10 cellular contexts compared by ENCODE assay signal in the genomic region with DNA sequence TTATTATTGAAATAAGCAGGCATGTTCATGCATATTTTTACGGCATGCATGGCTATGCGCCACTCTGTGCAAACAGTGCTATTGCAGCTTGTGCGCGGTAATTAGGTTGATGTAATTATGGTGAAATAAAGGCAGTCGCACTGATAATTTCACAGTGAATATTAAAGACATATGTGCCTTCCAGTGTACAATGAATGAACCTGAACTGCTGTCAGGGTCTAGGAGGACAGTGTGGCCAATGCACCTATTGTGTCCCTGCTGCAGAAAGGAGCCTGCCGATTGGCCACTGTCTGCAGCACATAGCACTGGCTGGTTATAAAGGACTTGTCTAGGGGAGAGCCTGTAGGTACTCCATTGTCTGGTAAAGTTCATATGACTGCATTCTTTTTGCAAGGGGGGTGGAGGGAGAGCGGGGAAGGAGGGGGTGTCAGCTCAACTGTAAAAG.
A peak's percentile ranks its signal among the peaks of the same experiment; 100 is the strongest.
DNase-seq lines count a peak whose midpoint lies in the region; ATAC-seq and TF ChIP-seq lines count a peak whose summit lies in the region.
"Had no signal": no experiment of that assay in that cellular context is flagged by ENCODE, and none has a peak within 500 bp of the region (broad histone marks: within the 10 kb centered on the region; RNA-seq: fewer than 3 reads in every experiment).

No MANE protein-coding gene starts in this region.

- H3K9me3 ChIP-seq in BE2C, result no peaks in the 10 kb centered on the region
- H3K9me3 ChIP-seq: tibial artery had no signal

- no peaks in the 10 kb centered on the region for H3K36me3 ChIP-seq in BE2C
- H3K36me3 ChIP-seq: tibial artery had no signal

- DNase-seq in BE2C, result peak; percentile 66
- DNase-seq in NCI-H1105 treated with DMSO at 0.1 percent for 48 hours (lab: John Stamatoyannopoulos, UW), result peak; percentile 66
- peak; percentile 42 for DNase-seq in occipital lobe (lab: John Stamatoyannopoulos, UW)
- no peak for DNase-seq in retina
- no peak for DNase-seq in NCI-H1694 treated with DMSO at 0.1 percent for 48 hours (lab: John Stamatoyannopoulos, UW)
- no peak for DNase-seq in activated CD8-positive, alpha-beta memory T cell treated with anti-CD3 and anti-CD28 coated beads, Interleukin-2, amount 50 U/mL, for 4 hours
- DNase-seq: DMS53, tibial artery had no signal

- peak; percentile 43 for TF ChIP-seq CTCF in BE2C (IDR thresholded peaks at IDR 0.05; ENCODE audit: low read depth, low read length)

- peak overlapping the region; percentile 80 for H3K4me3 ChIP-seq in BE2C (ENCODE audit: low read depth, low read length)

- no peaks in the 10 kb centered on the region for H3K27me3 ChIP-seq in BE2C
- H3K27me3 ChIP-seq: tibial artery had no signal

- no peak for ATAC-seq in HG03139 (IDR thresholded peaks at IDR 0.05; ENCODE audit: unreplicated experiment)

- peak overlapping the region; percentile 95 for H3K27ac ChIP-seq in cingulate gyrus (ENCODE audit: low read depth, low read length)
- H3K27ac ChIP-seq: tibial artery had no signal

- H3K4me1 ChIP-seq in BE2C, result peaks cover 7% of the 10 kb centered on the region
- H3K4me1 ChIP-seq: tibial artery had no signal

Comparison
In these comparisons a context has a peak if more than half of its experiments do, and no peak if none do; other contexts are left out.
1. DNase-seq: peak in BE2C (single experiment), NCI-H1105 treated with DMSO at 0.1 percent for 48 hours (single experiment) and occipital lobe (single experiment); none in retina (single experiment), NCI-H1694 treated with DMSO at 0.1 percent for 48 hours (single experiment) and activated CD8-positive, alpha-beta memory T cell treated with anti-CD3 and anti-CD28 coated beads, Interleukin-2, amount 50 U/mL, for 4 hours (single experiment).